ENCODE assay signal across 13 cellular contexts in the genomic region with DNA sequence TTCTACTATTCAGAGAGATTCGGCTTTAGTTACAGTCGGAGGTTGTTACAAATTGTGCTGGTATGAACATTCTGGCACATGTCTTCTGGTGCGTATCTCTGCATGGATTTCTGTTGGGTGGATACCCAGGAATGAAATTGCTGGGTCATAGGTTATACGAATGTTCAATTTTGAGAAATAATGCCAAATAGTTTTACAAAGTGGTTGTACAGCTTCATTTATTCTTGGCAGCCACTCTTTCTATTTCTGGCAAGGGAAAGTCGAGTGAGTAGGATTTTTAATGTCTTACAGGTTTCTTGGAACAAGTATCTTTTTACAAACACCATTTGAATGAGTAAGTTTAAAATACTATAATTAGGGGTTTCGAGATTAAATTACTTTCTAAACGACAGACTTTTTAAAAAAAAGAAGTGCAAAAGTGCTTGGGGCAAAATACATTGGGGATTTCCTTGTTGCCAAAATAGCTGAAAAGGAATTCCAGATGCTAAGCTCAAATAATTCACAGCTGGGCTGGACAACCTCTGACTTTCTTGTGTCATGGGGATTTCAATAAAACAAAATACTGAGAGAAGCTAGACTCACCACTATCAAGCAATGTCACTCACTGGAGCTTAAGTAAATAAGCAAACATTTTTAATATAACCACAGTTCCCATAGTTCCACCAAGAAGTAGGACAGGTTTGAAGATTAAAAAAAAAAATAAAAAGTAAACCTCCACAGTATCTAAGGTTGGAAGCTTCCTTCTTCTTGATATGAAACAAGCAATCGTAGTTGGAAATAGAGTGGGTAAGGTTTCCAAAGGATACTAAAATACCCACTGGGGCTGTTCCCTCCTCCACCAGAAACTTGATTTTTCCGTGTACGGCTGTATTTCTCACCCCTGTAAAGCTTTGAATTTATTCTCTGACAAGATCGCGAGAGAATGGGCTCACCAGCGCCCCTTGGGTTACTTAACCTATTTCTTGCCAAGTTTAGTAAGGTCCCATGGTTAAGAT. TPM values are rescaled to one million over a fixed set of nuclear protein-coding genes. Genes with fewer than 3 reads are reported as not detected.
DNase-seq lines count a peak whose midpoint lies in the region; ATAC-seq, FAIRE-seq and TF ChIP-seq lines count a peak whose summit lies in the region.
"Had no signal": no experiment of that assay in that cellular context is flagged by ENCODE, and none has a peak within 500 bp of the region (broad histone marks: within the 10 kb centered on the region; RNA-seq: fewer than 3 reads in every experiment).

No MANE protein-coding gene starts in this region.

- H3K9ac ChIP-seq in GM23248 = no peak overlapping the region
- no peak overlapping the region for H3K9ac ChIP-seq in astrocyte (ENCODE audit: low read length)

- 21 to 25% methylated on average over 13 of the region's 13 CpGs for WGBS in GM23248 (ENCODE audit: low coverage in 1 of 2, low lambda C conversion rate in 2 of 2, missing lambda C conversion rate in 2 of 2), 2 experiments
- 17 to 25% methylated on average over 13 of the region's 13 CpGs for WGBS in gastroesophageal sphincter (ENCODE audit: low coverage in 1 of 2), 2 donors

- H3K4me2 ChIP-seq in GM23248 (ENCODE audit: unreplicated experiment) (no peak overlapping the region), astrocyte (ENCODE audit: low read length) (no peak overlapping the region)

- H3K27ac ChIP-seq in GM23248 (peak overlapping the region; percentile 0; the same call in 1 of the 2 replicates), astrocyte (ENCODE audit: low read depth, low read length) (no peak overlapping the region), gastroesophageal sphincter (peak overlapping the region in 3 of 4 donors; percentile 30 to 50 (median 31))
- H3K27ac ChIP-seq: psoas muscle had no signal

- H3K27me3 Mint-ChIP-seq in astrocyte (ENCODE audit: low read depth, unreplicated experiment) = peaks cover 5% of the 10 kb centered on the region
- H3K27me3 Mint-ChIP-seq in activated CD4-positive, alpha-beta memory T cell treated with anti-CD3 and anti-CD28 coated beads for 36 hours = peaks cover 2% of the 10 kb centered on the region
- H3K27me3 Mint-ChIP-seq: memory B cell had no signal

- no peaks in the 10 kb centered on the region for H3K4me1 Mint-ChIP-seq in astrocyte (ENCODE audit: low read depth, unreplicated experiment)
- H3K4me1 Mint-ChIP-seq in activated CD4-positive, alpha-beta memory T cell treated with anti-CD3 and anti-CD28 coated beads for 36 hours (ENCODE audit: low read depth) = no peaks in the 10 kb centered on the region
- H3K4me1 Mint-ChIP-seq: memory B cell had no signal

- no peak for TF ChIP-seq EP300 in gastroesophageal sphincter (IDR thresholded peaks at IDR 0.05)

- H3K36me3 Mint-ChIP-seq in astrocyte (ENCODE audit: low read depth, unreplicated experiment) = no peaks in the 10 kb centered on the region
- H3K36me3 Mint-ChIP-seq in activated CD4-positive, alpha-beta memory T cell treated with anti-CD3 and anti-CD28 coated beads for 36 hours = no peaks in the 10 kb centered on the region
- H3K36me3 Mint-ChIP-seq: memory B cell had no signal

- peaks cover 23% of the 10 kb centered on the region for H3F3A ChIP-seq in GM23248 (ENCODE audit: insufficient read depth)

- no peaks in the 10 kb centered on the region for H3K36me3 ChIP-seq in GM23248 (ENCODE audit: low read depth)
- no peaks in the 10 kb centered on the region for H3K36me3 ChIP-seq in astrocyte (ENCODE audit: insufficient read depth, low read length)
- H3K36me3 ChIP-seq in gastroesophageal sphincter = no peaks in the 10 kb centered on the region

- H3K4me3 ChIP-seq in GM23248 (no peak overlapping the region), astrocyte (ENCODE audit: insufficient read depth, low read depth, low read length) (no peak overlapping the region), gastroesophageal sphincter (no peak overlapping the region)
- H3K4me3 ChIP-seq: psoas muscle had no signal

- H3K9me2 ChIP-seq in GM23248 (ENCODE audit: insufficient read depth) = no peaks in the 10 kb centered on the region

- H4K20me1 ChIP-seq in GM23248 (ENCODE audit: insufficient read depth) (no peaks in the 10 kb centered on the region), astrocyte (ENCODE audit: insufficient read depth, low read length) (no peaks in the 10 kb centered on the region)

- H3K9me3 ChIP-seq in GM23248 (ENCODE audit: low read depth) (no peaks in the 10 kb centered on the region), astrocyte (ENCODE audit: insufficient read depth, low read depth, low read length) (no peaks in the 10 kb centered on the region), gastroesophageal sphincter (no peaks in the 10 kb centered on the region)
- H3K9me3 ChIP-seq: psoas muscle had no signal

- no peak overlapping the region for H3K4me3 Mint-ChIP-seq in astrocyte (ENCODE audit: unreplicated experiment)
- H3K4me3 Mint-ChIP-seq in activated CD4-positive, alpha-beta memory T cell treated with anti-CD3 and anti-CD28 coated beads for 36 hours = no peak overlapping the region
- H3K4me3 Mint-ChIP-seq: activated CD8-positive, alpha-beta T cell treated with anti-CD3 and anti-CD28 coated beads, Interleukin-2, amount 10 ng/mL, durations not matched to agents 7 days and 5 days; memory B cell; stimulated activated naive CD8-positive, alpha-beta T cell treated with anti-CD3 and anti-CD28 coated beads, Interleukin-15, Interleukin-2, amounts not matched to agents 100 ng/mL and 50 ng/mL, for 24 hours had no signal

- intact Hi-C loops in activated CD4-positive, alpha-beta memory T cell treated with anti-CD3 and anti-CD28 coated beads for 36 hours (cut with micrococcal nuclease) = no loop called here

- H2AFZ ChIP-seq in GM23248 (no peak overlapping the region), astrocyte (ENCODE audit: low read depth, low read length) (no peak overlapping the region)

- H3K79me2 ChIP-seq in GM23248 (ENCODE audit: insufficient read depth) = no peaks in the 10 kb centered on the region
- H3K79me2 ChIP-seq in astrocyte (ENCODE audit: insufficient read depth, low read length) = no peaks in the 10 kb centered on the region

- TF ChIP-seq CTCF in astrocyte (IDR thresholded peaks at IDR 0.05; ENCODE audit: insufficient read depth, low read depth, low read length) (no peak), gastroesophageal sphincter (IDR thresholded peaks at IDR 0.05) (no peak)

- H3K27me3 ChIP-seq in GM23248 (replicated peaks; ENCODE audit: insufficient read depth) (peaks cover 12% of the 10 kb centered on the region; the same call in 1 of the 2 replicates), astrocyte (ENCODE audit: insufficient read depth, low read length) (no peaks in the 10 kb centered on the region), gastroesophageal sphincter (no peaks in the 10 kb centered on the region)

- peak; percentile 60 for ATAC-seq in gastroesophageal sphincter
- ATAC-seq: activated CD8-positive, alpha-beta T cell treated with anti-CD3 and anti-CD28 coated beads, Interleukin-2, amount 10 ng/mL, durations not matched to agents 7 days and 5 days had no signal

- H3K9me3 Mint-ChIP-seq in astrocyte (ENCODE audit: unreplicated experiment) = peaks cover 7% of the 10 kb centered on the region
- no peaks in the 10 kb centered on the region for H3K9me3 Mint-ChIP-seq in activated CD4-positive, alpha-beta memory T cell treated with anti-CD3 and anti-CD28 coated beads for 36 hours
- H3K9me3 Mint-ChIP-seq: memory B cell had no signal

- in situ Hi-C loops in GM23248 (cut with MboI) = no loop called here

- H3K4me1 ChIP-seq in GM23248 (ENCODE audit: insufficient read depth) (peaks cover 9% of the 10 kb centered on the region), astrocyte (ENCODE audit: insufficient read depth, low read length) (no peaks in the 10 kb centered on the region), gastroesophageal sphincter (peaks cover 0 to 27% (median 0%) of the 10 kb centered on the region in 3 donors)

- POLR2A ChIA-PET in activated CD4-positive, alpha-beta memory T cell treated with anti-CD3 and anti-CD28 coated beads for 36 hours (lab: Charles Lee) = no interaction called here

- no peak for TF ChIP-seq POLR2A in gastroesophageal sphincter (IDR thresholded peaks at IDR 0.05)

- H3K27ac Mint-ChIP-seq in astrocyte (ENCODE audit: unreplicated experiment) = no peak overlapping the region
- no peak overlapping the region for H3K27ac Mint-ChIP-seq in activated CD4-positive, alpha-beta memory T cell treated with anti-CD3 and anti-CD28 coated beads for 36 hours
- H3K27ac Mint-ChIP-seq: activated CD8-positive, alpha-beta T cell treated with anti-CD3 and anti-CD28 coated beads, Interleukin-2, amount 10 ng/mL, durations not matched to agents 7 days and 5 days; memory B cell; stimulated activated naive CD8-positive, alpha-beta T cell treated with anti-CD3 and anti-CD28 coated beads, Interleukin-15, Interleukin-2, amounts not matched to agents 100 ng/mL and 50 ng/mL, for 24 hours had no signal

- peak; percentile 79 for DNase-seq in GM23248
- DNase-seq in astrocyte (ENCODE audit: low read depth) = peak; percentile 90
- DNase-seq in stromal cell of bone marrow (ENCODE audit: low read depth) = peak; percentile 94
- no peak for DNase-seq in NCI-H1436 treated with DMSO at 0.1 percent for 48 hours (lab: John Stamatoyannopoulos, UW)
- no peak for DNase-seq in activated T-cell treated with anti-CD3 and anti-CD28 coated beads, Interleukin-2, amount 50 U/mL, for 1 hour
- no peak for DNase-seq in activated CD4-positive, alpha-beta memory T cell treated with anti-CD3 and anti-CD28 coated beads for 36 hours
- DNase-seq: activated CD8-positive, alpha-beta T cell treated with anti-CD3 and anti-CD28 coated beads, Interleukin-2, amount 10 ng/mL, durations not matched to agents 7 days and 5 days; activated naive CD4-positive, alpha-beta T cell; psoas muscle had no signal

- CTCF ChIA-PET in activated CD4-positive, alpha-beta memory T cell treated with anti-CD3 and anti-CD28 coated beads for 36 hours (lab: Charles Lee) = interaction anchor here (0.6 to 1.8 kb wide), 2 partner anchors 66 to 370 kb away, joined by 3 to 9 read pairs; a partner anchor contains a TSS

- FAIRE-seq in astrocyte (lab: Jason Lieb, UNC) = no peak
- FAIRE-seq: RCC 7860 had no signal

RNA-seq across cellular contexts. Expression of a gene that starts 21.6 kb away (rescaled TPM):
- 0.97 and 1.6 TPM in 2 replicates for total RNA-seq in GM23248 (2014; rRNA removed; shearing (Covaris generic))
- 0.74 and 0.84 TPM in 2 replicates for polyA plus RNA-seq in GM23248 (2016; fragmentation: Nextera tagmentation; extraction: Ambion mirVana)
- 9.6 and 10.8 TPM in 2 replicates for total RNA-seq in astrocyte
- 10 to 100 TPM; 18.3 to 49.1 (median 29.0) TPM for total RNA-seq in gastroesophageal sphincter
- total RNA-seq in activated CD4-positive, alpha-beta memory T cell treated with anti-CD3 and anti-CD28 coated beads for 36 hours = 1 to 10 TPM; 2.3 to 2.4 TPM

Comparison
In these comparisons a context has a peak if more than half of its experiments do, and no peak if none do; other contexts are left out.
1. DNase-seq: peak in GM23248 (single experiment), astrocyte (single experiment) and stromal cell of bone marrow (single experiment); none in NCI-H1436 treated with DMSO at 0.1 percent for 48 hours (single experiment), activated T-cell treated with anti-CD3 and anti-CD28 coated beads, Interleukin-2, amount 50 U/mL, for 1 hour (single experiment) and activated CD4-positive, alpha-beta memory T cell treated with anti-CD3 and anti-CD28 coated beads for 36 hours (single experiment).